Comparison of ENCODE assay signal across 1 cellular context in the genomic region with DNA sequence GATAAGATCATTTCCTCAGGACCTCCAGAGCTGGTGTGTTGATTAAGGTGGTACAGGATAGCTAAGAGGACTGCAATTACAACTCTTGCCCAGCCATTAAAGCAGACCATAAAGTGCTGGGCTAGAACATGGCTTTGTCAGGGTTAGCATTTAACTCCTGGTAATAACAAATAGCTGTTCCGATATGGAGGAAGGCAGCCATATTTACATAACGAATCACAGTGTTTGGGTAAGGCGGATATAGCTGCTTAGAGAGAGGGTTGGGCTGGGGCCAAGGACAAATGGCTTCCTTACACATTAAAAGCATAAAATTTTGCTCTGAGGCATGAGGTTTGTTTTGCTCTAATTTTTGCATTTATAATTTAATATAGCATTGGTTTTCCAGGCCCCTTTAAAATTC.
TF ChIP-seq lines count a peak whose summit lies in the region.

No MANE protein-coding gene starts in this region.

TF ChIP-seq in HepG2, 621 proteins besides CTCF, POLR2A, EP300 and RAD21 (continued from another document and continues in another):
- TF ChIP-seq HDAC6 (IDR thresholded peaks at IDR 0.05; ENCODE audit: low read depth, low read length), result no peak
- no peak for TF ChIP-seq ZKSCAN1 (IDR thresholded peaks at IDR 0.05; ENCODE audit: low read length)
- TF ChIP-seq ZNF484 (CRISPR knock-in tag; IDR thresholded peaks at IDR 0.05; ENCODE audit: borderline replicate concordance, low read depth), result no peak
- no peak for TF ChIP-seq NFKB2 (CRISPR knock-in tag; IDR thresholded peaks at IDR 0.05; ENCODE audit: borderline replicate concordance)
- TF ChIP-seq JUNB (CRISPR knock-in tag; IDR thresholded peaks at IDR 0.05; ENCODE audit: borderline replicate concordance), result no peak
- peak; percentile 85; the same call in 1 of the 2 replicates for TF ChIP-seq POGZ (CRISPR knock-in tag; IDR thresholded peaks at IDR 0.05)
- no peak for TF ChIP-seq SRF (IDR thresholded peaks at IDR 0.05; ENCODE audit: low read depth, low read length)
- no peak for TF ChIP-seq ELF1 (CRISPR knock-in tag; IDR thresholded peaks at IDR 0.05)
- TF ChIP-seq FOXJ3 (CRISPR knock-in tag; IDR thresholded peaks at IDR 0.05; ENCODE audit: borderline replicate concordance), result no peak
- TF ChIP-seq, protein P1, sequence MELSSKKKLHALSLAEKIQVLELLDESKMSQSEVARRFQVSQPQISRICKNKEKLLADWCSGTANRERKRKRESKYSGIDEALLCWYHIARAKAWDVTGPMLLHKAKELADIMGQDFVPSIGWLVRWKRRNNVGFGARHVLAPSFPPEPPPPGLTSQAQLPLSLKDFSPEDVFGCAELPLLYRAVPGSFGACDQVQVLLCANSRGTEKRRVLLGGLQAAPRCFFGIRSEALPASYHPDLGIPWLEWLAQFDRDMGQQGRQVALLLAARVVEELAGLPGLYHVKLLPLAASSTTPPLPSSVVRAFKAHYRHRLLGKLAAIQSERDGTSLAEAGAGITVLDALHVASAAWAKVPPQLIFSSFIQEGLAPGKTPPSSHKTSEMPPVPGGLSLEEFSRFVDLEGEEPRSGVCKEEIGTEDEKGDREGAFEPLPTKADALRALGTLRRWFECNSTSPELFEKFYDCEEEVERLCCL (CRISPR knock-in tag; IDR thresholded peaks at IDR 0.05; ENCODE audit: borderline replicate concordance), result no peak
- no peak for TF ChIP-seq ZNF468 (CRISPR knock-in tag; IDR thresholded peaks at IDR 0.05)
- no peak for TF ChIP-seq ZNF17 (CRISPR knock-in tag; IDR thresholded peaks at IDR 0.05)
- TF ChIP-seq, protein P2, sequence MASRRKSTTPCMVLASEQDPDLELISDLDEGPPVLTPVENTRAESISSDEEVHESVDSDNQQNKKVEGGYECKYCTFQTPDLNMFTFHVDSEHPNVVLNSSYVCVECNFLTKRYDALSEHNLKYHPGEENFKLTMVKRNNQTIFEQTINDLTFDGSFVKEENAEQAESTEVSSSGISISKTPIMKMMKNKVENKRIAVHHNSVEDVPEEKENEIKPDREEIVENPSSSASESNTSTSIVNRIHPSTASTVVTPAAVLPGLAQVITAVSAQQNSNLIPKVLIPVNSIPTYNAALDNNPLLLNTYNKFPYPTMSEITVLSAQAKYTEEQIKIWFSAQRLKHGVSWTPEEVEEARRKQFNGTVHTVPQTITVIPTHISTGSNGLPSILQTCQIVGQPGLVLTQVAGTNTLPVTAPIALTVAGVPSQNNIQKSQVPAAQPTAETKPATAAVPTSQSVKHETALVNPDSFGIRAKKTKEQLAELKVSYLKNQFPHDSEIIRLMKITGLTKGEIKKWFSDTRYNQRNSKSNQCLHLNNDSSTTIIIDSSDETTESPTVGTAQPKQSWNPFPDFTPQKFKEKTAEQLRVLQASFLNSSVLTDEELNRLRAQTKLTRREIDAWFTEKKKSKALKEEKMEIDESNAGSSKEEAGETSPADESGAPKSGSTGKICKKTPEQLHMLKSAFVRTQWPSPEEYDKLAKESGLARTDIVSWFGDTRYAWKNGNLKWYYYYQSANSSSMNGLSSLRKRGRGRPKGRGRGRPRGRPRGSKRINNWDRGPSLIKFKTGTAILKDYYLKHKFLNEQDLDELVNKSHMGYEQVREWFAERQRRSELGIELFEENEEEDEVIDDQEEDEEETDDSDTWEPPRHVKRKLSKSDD (CRISPR knock-in tag; IDR thresholded peaks at IDR 0.05; ENCODE audit: low read depth), result no peak
- TF ChIP-seq, protein P3, sequence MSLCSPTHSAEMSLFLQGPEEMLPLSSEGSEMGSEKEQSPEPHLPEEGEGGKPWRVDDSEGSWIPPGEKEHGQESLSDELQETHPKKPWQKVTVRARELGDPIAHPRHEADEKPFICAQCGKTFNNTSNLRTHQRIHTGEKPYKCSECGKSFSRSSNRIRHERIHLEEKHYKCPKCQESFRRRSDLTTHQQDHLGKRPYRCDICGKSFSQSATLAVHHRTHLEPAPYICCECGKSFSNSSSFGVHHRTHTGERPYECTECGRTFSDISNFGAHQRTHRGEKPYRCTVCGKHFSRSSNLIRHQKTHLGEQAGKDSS (CRISPR knock-in tag; IDR thresholded peaks at IDR 0.05; ENCODE audit: borderline replicate concordance, low read depth), result no peak
- no peak for TF ChIP-seq ZBTB3 (CRISPR knock-in tag; IDR thresholded peaks at IDR 0.05; ENCODE audit: borderline replicate concordance, low read depth)
- no peak for TF ChIP-seq EZH2 (conservative IDR thresholded peaks at IDR 0.05; ENCODE audit: low read depth, low read length)
- TF ChIP-seq NFYC (CRISPR knock-in tag; IDR thresholded peaks at IDR 0.05), result no peak
- TF ChIP-seq, protein P4, sequence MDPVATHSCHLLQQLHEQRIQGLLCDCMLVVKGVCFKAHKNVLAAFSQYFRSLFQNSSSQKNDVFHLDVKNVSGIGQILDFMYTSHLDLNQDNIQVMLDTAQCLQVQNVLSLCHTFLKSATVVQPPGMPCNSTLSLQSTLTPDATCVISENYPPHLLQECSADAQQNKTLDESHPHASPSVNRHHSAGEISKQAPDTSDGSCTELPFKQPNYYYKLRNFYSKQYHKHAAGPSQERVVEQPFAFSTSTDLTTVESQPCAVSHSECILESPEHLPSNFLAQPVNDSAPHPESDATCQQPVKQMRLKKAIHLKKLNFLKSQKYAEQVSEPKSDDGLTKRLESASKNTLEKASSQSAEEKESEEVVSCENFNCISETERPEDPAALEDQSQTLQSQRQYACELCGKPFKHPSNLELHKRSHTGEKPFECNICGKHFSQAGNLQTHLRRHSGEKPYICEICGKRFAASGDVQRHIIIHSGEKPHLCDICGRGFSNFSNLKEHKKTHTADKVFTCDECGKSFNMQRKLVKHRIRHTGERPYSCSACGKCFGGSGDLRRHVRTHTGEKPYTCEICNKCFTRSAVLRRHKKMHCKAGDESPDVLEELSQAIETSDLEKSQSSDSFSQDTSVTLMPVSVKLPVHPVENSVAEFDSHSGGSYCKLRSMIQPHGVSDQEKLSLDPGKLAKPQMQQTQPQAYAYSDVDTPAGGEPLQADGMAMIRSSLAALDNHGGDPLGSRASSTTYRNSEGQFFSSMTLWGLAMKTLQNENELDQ (CRISPR knock-in tag; IDR thresholded peaks at IDR 0.05; ENCODE audit: borderline replicate concordance), result no peak
- TF ChIP-seq ZFP90 (CRISPR knock-in tag; IDR thresholded peaks at IDR 0.05; ENCODE audit: borderline replicate concordance), result no peak
- TF ChIP-seq ZBTB7A (CRISPR knock-in tag; IDR thresholded peaks at IDR 0.05), result no peak
- no peak for TF ChIP-seq RNF2 (conservative IDR thresholded peaks at IDR 0.05; ENCODE audit: low read depth)
- no peak for TF ChIP-seq IKZF4 (CRISPR knock-in tag; IDR thresholded peaks at IDR 0.05; ENCODE audit: borderline replicate concordance, low read depth, not compliant biosample characterization)
- no peak for TF ChIP-seq ZZZ3 (CRISPR knock-in tag; IDR thresholded peaks at IDR 0.05; ENCODE audit: borderline replicate concordance)
- TF ChIP-seq, protein P5, sequence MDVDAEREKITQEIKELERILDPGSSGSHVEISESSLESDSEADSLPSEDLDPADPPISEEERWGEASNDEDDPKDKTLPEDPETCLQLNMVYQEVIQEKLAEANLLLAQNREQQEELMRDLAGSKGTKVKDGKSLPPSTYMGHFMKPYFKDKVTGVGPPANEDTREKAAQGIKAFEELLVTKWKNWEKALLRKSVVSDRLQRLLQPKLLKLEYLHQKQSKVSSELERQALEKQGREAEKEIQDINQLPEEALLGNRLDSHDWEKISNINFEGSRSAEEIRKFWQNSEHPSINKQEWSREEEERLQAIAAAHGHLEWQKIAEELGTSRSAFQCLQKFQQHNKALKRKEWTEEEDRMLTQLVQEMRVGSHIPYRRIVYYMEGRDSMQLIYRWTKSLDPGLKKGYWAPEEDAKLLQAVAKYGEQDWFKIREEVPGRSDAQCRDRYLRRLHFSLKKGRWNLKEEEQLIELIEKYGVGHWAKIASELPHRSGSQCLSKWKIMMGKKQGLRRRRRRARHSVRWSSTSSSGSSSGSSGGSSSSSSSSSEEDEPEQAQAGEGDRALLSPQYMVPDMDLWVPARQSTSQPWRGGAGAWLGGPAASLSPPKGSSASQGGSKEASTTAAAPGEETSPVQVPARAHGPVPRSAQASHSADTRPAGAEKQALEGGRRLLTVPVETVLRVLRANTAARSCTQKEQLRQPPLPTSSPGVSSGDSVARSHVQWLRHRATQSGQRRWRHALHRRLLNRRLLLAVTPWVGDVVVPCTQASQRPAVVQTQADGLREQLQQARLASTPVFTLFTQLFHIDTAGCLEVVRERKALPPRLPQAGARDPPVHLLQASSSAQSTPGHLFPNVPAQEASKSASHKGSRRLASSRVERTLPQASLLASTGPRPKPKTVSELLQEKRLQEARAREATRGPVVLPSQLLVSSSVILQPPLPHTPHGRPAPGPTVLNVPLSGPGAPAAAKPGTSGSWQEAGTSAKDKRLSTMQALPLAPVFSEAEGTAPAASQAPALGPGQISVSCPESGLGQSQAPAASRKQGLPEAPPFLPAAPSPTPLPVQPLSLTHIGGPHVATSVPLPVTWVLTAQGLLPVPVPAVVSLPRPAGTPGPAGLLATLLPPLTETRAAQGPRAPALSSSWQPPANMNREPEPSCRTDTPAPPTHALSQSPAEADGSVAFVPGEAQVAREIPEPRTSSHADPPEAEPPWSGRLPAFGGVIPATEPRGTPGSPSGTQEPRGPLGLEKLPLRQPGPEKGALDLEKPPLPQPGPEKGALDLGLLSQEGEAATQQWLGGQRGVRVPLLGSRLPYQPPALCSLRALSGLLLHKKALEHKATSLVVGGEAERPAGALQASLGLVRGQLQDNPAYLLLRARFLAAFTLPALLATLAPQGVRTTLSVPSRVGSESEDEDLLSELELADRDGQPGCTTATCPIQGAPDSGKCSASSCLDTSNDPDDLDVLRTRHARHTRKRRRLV (CRISPR knock-in tag; IDR thresholded peaks at IDR 0.05), result no peak
- TF ChIP-seq HNF4G (IDR thresholded peaks at IDR 0.05; ENCODE audit: borderline replicate concordance, low read depth, low read length), result no peak
- TF ChIP-seq HNF4G (CRISPR knock-in tag; IDR thresholded peaks at IDR 0.05; ENCODE audit: borderline replicate concordance, low read depth), result no peak
- TF ChIP-seq NAIF1 (CRISPR knock-in tag; IDR thresholded peaks at IDR 0.05; ENCODE audit: borderline replicate concordance), result no peak
- TF ChIP-seq ELF3 (CRISPR knock-in tag; IDR thresholded peaks at IDR 0.05), result peak; percentile 73
- TF ChIP-seq FOXP1 (IDR thresholded peaks at IDR 0.05), result no peak
- peak; percentile 14; the same call in 1 of the 2 replicates for TF ChIP-seq FOXP1 (CRISPR knock-in tag; IDR thresholded peaks at IDR 0.05)
- TF ChIP-seq ZNF562 (CRISPR knock-in tag; IDR thresholded peaks at IDR 0.05; ENCODE audit: borderline replicate concordance), result no peak
- TF ChIP-seq, protein P6, sequence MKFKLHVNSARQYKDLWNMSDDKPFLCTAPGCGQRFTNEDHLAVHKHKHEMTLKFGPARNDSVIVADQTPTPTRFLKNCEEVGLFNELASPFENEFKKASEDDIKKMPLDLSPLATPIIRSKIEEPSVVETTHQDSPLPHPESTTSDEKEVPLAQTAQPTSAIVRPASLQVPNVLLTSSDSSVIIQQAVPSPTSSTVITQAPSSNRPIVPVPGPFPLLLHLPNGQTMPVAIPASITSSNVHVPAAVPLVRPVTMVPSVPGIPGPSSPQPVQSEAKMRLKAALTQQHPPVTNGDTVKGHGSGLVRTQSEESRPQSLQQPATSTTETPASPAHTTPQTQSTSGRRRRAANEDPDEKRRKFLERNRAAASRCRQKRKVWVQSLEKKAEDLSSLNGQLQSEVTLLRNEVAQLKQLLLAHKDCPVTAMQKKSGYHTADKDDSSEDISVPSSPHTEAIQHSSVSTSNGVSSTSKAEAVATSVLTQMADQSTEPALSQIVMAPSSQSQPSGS (CRISPR knock-in tag; IDR thresholded peaks at IDR 0.05), result no peak
- TF ChIP-seq, protein P7, sequence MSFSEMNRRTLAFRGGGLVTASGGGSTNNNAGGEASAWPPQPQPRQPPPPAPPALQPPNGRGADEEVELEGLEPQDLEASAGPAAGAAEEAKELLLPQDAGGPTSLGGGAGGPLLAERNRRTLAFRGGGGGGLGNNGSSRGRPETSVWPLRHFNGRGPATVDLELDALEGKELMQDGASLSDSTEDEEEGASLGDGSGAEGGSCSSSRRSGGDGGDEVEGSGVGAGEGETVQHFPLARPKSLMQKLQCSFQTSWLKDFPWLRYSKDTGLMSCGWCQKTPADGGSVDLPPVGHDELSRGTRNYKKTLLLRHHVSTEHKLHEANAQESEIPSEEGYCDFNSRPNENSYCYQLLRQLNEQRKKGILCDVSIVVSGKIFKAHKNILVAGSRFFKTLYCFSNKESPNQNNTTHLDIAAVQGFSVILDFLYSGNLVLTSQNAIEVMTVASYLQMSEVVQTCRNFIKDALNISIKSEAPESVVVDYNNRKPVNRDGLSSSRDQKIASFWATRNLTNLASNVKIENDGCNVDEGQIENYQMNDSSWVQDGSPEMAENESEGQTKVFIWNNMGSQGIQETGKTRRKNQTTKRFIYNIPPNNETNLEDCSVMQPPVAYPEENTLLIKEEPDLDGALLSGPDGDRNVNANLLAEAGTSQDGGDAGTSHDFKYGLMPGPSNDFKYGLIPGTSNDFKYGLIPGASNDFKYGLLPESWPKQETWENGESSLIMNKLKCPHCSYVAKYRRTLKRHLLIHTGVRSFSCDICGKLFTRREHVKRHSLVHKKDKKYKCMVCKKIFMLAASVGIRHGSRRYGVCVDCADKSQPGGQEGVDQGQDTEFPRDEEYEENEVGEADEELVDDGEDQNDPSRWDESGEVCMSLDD (CRISPR knock-in tag; IDR thresholded peaks at IDR 0.05; ENCODE audit: borderline replicate concordance), result no peak
- TF ChIP-seq ZNF234 (CRISPR knock-in tag; conservative IDR thresholded peaks at IDR 0.05), result no peak
- no peak for TF ChIP-seq HMGA1 (CRISPR knock-in tag; conservative IDR thresholded peaks at IDR 0.05)
- TF ChIP-seq, protein P8, sequence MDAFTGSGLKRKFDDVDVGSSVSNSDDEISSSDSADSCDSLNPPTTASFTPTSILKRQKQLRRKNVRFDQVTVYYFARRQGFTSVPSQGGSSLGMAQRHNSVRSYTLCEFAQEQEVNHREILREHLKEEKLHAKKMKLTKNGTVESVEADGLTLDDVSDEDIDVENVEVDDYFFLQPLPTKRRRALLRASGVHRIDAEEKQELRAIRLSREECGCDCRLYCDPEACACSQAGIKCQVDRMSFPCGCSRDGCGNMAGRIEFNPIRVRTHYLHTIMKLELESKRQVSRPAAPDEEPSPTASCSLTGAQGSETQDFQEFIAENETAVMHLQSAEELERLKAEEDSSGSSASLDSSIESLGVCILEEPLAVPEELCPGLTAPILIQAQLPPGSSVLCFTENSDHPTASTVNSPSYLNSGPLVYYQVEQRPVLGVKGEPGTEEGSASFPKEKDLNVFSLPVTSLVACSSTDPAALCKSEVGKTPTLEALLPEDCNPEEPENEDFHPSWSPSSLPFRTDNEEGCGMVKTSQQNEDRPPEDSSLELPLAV (CRISPR knock-in tag; conservative IDR thresholded peaks at IDR 0.05; ENCODE audit: low read depth), result no peak
- TF ChIP-seq ARNTL (CRISPR knock-in tag; IDR thresholded peaks at IDR 0.05), result no peak
- no peak for TF ChIP-seq CBX5 (CRISPR knock-in tag; IDR thresholded peaks at IDR 0.05; ENCODE audit: borderline replicate concordance)
- TF ChIP-seq PHF21A (CRISPR knock-in tag; IDR thresholded peaks at IDR 0.05), result peak; percentile 77
- TF ChIP-seq, protein P9, sequence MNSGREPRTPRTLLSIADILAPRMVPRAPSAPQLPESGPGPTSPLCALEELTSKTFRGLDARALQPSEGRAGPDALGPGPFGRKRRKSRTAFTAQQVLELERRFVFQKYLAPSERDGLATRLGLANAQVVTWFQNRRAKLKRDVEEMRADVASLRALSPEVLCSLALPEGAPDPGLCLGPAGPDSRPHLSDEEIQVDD (CRISPR knock-in tag; IDR thresholded peaks at IDR 0.05; ENCODE audit: borderline replicate concordance), result no peak
- TF ChIP-seq ZNF879 (CRISPR knock-in tag; IDR thresholded peaks at IDR 0.05), result no peak
- TF ChIP-seq CREB1 (IDR thresholded peaks at IDR 0.05), result no peak
- TF ChIP-seq CREB1 (CRISPR knock-in tag; IDR thresholded peaks at IDR 0.05), result no peak
- TF ChIP-seq HHEX (CRISPR knock-in tag; IDR thresholded peaks at IDR 0.05), result 0 out of 2 replicates have a peak, but pooled peaks have one; percentile 28
- TF ChIP-seq GTF2F1 (IDR thresholded peaks at IDR 0.05; ENCODE audit: low read length), result no peak
